Comparison of ENCODE assay signal across 16 cellular contexts in the genomic region with DNA sequence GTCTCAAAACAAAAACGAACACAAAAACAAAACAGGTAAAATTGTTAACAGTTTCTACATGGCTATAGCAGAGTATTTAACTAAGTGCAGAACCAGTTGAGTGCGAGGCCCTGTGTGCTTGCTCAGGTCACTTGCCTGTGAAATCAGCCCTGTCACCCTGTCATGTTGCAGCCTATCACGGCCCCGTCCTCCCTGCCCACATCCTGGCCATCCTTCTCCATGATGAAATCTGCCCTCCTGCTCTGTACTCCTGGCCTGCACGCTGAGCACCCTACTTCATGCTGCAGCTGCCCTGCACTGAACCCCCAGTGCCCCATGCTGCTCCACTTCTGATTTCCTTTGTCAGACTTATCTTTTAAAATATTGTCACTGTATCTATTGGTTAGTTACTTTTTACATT.
"Had no signal": no experiment of that assay in that cellular context is flagged by ENCODE, and none has a peak within 500 bp of the region (broad histone marks: within the 10 kb centered on the region; RNA-seq: fewer than 3 reads in every experiment).

No MANE protein-coding gene starts in this region.

- H3K9me3 Mint-ChIP-seq: activated CD4-positive, alpha-beta memory T cell treated with anti-CD3 and anti-CD28 coated beads, Interleukin-2, amount 10 ng/mL, durations not matched to agents 7 days and 5 days; immature natural killer cell; naive thymus-derived CD4-positive, alpha-beta T cell; stimulated activated memory B cell treated with anti-CD40 and anti-IgM and Interleukin-4, amounts not matched to agents 10 μg/mL and 1 μg/mL and 100 μg/mL, for 72 hours had no signal

- H3K9me3 ChIP-seq: esophagus muscularis mucosa, spleen had no signal

- H3K27ac Mint-ChIP-seq: activated CD4-positive, alpha-beta memory T cell treated with anti-CD3 and anti-CD28 coated beads, Interleukin-2, amount 10 ng/mL, durations not matched to agents 7 days and 5 days; naive thymus-derived CD4-positive, alpha-beta T cell; stimulated activated memory B cell treated with anti-CD40 and anti-IgM and Interleukin-4, amounts not matched to agents 10 μg/mL and 1 μg/mL and 100 μg/mL, for 72 hours had no signal

- H3K4me3 Mint-ChIP-seq: activated CD4-positive, alpha-beta memory T cell treated with anti-CD3 and anti-CD28 coated beads, Interleukin-2, amount 10 ng/mL, durations not matched to agents 7 days and 5 days; immature natural killer cell; naive thymus-derived CD4-positive, alpha-beta T cell; stimulated activated memory B cell treated with anti-CD40 and anti-IgM and Interleukin-4, amounts not matched to agents 10 μg/mL and 1 μg/mL and 100 μg/mL, for 72 hours had no signal

- ATAC-seq: left colon; naive thymus-derived CD4-positive, alpha-beta T cell; right cardiac atrium; stimulated activated memory B cell treated with anti-CD40 and anti-IgM and Interleukin-4, amounts not matched to agents 10 μg/mL and 1 μg/mL and 100 μg/mL, for 72 hours had no signal

- DNase-seq: activated CD4-positive, alpha-beta memory T cell treated with anti-CD3 and anti-CD28 coated beads, Interleukin-2, amount 10 ng/mL, durations not matched to agents 7 days and 5 days; activated CD4-positive, CD25-positive, alpha-beta regulatory T cell treated with anti-CD3 and anti-CD28 coated beads, Interleukin-2, amount 50 U/mL, for 72 hours; activated CD8-positive, alpha-beta memory T cell treated with anti-CD3 and anti-CD28 coated beads, Interleukin-2, amount 50 U/mL, for 48 hours; activated naive CD4-positive, alpha-beta T cell; aorta; glutamatergic neuron; immature natural killer cell; left colon; naive thymus-derived CD4-positive, alpha-beta T cell; right cardiac atrium; spleen; stimulated activated CD4-positive, alpha-beta T cell treated with anti-CD3 and anti-CD28 coated beads, Interleukin-1b, Interleukin-23, amount 100 ng/mL, for 48 hours; trophoblast cell had no signal

- H3K4me1 ChIP-seq: spleen had no signal

- H3K4me3 ChIP-seq: esophagus muscularis mucosa, lung, spleen had no signal

- H3K27me3 ChIP-seq: esophagus muscularis mucosa, spleen had no signal

- H3K27me3 Mint-ChIP-seq: activated CD4-positive, alpha-beta memory T cell treated with anti-CD3 and anti-CD28 coated beads, Interleukin-2, amount 10 ng/mL, durations not matched to agents 7 days and 5 days; naive thymus-derived CD4-positive, alpha-beta T cell; stimulated activated memory B cell treated with anti-CD40 and anti-IgM and Interleukin-4, amounts not matched to agents 10 μg/mL and 1 μg/mL and 100 μg/mL, for 72 hours had no signal

- H3K4me1 Mint-ChIP-seq: activated CD4-positive, alpha-beta memory T cell treated with anti-CD3 and anti-CD28 coated beads, Interleukin-2, amount 10 ng/mL, durations not matched to agents 7 days and 5 days had no signal

- H3K27ac ChIP-seq: esophagus muscularis mucosa, spleen had no signal

- H3K36me3 ChIP-seq: esophagus muscularis mucosa had no signal
